ENCODE assay signal across 8 cellular contexts in the genomic region with DNA sequence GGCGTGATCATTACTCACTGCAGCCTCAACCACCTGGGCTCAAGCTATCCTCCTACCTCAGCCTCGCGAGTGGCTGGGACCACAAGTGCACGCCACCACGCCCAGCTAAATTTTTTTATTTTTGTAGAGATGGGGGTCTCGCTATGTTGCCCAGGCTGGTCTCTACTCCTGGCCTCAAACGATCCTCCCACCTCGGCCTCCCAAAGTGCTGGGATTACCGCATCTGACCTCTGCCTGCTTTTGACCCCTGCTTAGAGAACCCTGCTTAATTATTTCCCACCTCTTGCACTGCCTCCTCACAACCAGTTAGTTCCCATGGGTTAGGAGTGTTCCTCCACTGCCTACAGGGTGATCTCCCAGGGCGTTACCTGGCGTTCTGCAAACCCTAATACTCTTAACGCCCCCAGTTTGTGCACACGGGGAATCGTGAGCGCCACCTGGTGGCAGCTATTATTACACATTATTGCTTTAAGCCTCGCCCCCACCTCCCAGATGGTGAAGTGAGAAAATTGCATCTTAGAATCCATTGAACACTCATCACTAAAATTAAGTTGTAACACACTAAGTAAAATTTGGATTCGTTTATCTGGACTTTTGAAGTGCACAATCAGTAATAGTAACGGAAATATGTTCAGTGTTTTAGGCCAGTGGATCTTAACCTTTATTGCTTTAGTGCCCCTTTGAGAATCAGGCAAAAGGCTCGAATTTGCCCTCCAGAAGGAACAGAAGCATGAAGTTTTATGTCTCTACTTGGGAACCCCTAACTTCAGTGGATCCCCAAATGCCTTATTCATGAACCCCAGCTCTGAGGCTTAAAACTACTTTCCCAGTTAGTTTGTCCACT.
DNase-seq lines count a peak whose midpoint lies in the region; ATAC-seq, FAIRE-seq and TF ChIP-seq lines count a peak whose summit lies in the region.

No MANE protein-coding gene starts in this region.

- no peak overlapping the region for H3K27ac ChIP-seq in neutrophil

- FAIRE-seq in urothelium cell line (lab: Jason Lieb, UNC), result peak; percentile 95

- H3K36me3 ChIP-seq in neutrophil, result no peaks in the 10 kb centered on the region

- no peaks in the 10 kb centered on the region for H3K4me1 ChIP-seq in neutrophil (ENCODE audit: control insufficient read depth in 1 of 2, insufficient read depth in 1 of 2, low read depth in 1 of 2, low read length in 1 of 2)

- peaks cover 12% of the 10 kb centered on the region for H3K27me3 ChIP-seq in neutrophil

- H3K4me3 ChIP-seq in GM12875 (ENCODE audit: low read depth, low read length) (no peak overlapping the region), epithelial cell of proximal tubule (ENCODE audit: low read depth, low read length) (no peak overlapping the region), neutrophil (ENCODE audit: low read depth in 1 of 2, low read length in 1 of 2) (no peak overlapping the region)

- ATAC-seq in HG03442 (IDR thresholded peaks at IDR 0.05; ENCODE audit: unreplicated experiment), result no peak

- TF ChIP-seq CTCF in GM12875 (IDR thresholded peaks at IDR 0.05; ENCODE audit: borderline replicate concordance, insufficient read depth, low read depth, low read length) (peak; percentile 77), epithelial cell of proximal tubule (conservative IDR thresholded peaks at IDR 0.05; ENCODE audit: low read depth, low read length) (peak; percentile 90), neutrophil (IDR thresholded peaks at IDR 0.05) (peak; percentile 62)

- DNase-seq in A172 (ENCODE audit: low spot score) (peak; percentile 21), NCI-H748 (lab: John Stamatoyannopoulos, UW; ENCODE audit: unreplicated experiment) (peak; percentile 52), epithelial cell of proximal tubule (ENCODE audit: low read depth) (no peak), urothelium cell line (ENCODE audit: low spot score) (peak; percentile 84)
- DNase-seq in activated CD8-positive, alpha-beta memory T cell treated with anti-CD3 and anti-CD28 coated beads for 48 hours (ENCODE audit: low read depth in 2 of 3, low spot score in 2 of 3), result peak; percentile 6 to 60 (median 18)

- H3K9me3 ChIP-seq in neutrophil, result no peaks in the 10 kb centered on the region
